Comparison of ENCODE assay signal across 24 cellular contexts in genomic region chr11:13897606-13898276, GRCh38.
A peak's percentile ranks its signal among the peaks of the same experiment; 100 is the strongest.
DNase-seq lines count a peak whose midpoint lies in the region; ATAC-seq and TF ChIP-seq lines count a peak whose summit lies in the region.
"Had no signal": no experiment of that assay in that cellular context is flagged by ENCODE, and none has a peak within 500 bp of the region (broad histone marks: within the 10 kb centered on the region; RNA-seq: fewer than 3 reads in every experiment).

No MANE protein-coding gene starts in this region.

- no peaks in the 10 kb centered on the region for H3F3A ChIP-seq in Loucy (ENCODE audit: low read depth)

- H3K36me3 Mint-ChIP-seq in progenitor cell of endocrine pancreas (ENCODE audit: insufficient read depth) = no peaks in the 10 kb centered on the region
- H3K36me3 Mint-ChIP-seq: natural killer cell treated with Interleukin-12 subunit alpha and Interleukin-12 subunit beta and Interleukin-15 and Interleukin-18, amount 100 ng/mL, for 72 hours had no signal

- ATAC-seq in GM21723 (IDR thresholded peaks at IDR 0.05; ENCODE audit: unreplicated experiment) = no peak
- ATAC-seq: gastrocnemius medialis; natural killer cell treated with Interleukin-12 subunit alpha and Interleukin-12 subunit beta and Interleukin-15 and Interleukin-18, amount 100 ng/mL, for 72 hours had no signal

- peaks cover 33% of the 10 kb centered on the region for H3K4me1 ChIP-seq in Loucy (ENCODE audit: insufficient read depth, low read length, poor library complexity, severe bottlenecking)
- H3K4me1 ChIP-seq in OCI-LY7 (ENCODE audit: insufficient read depth, low read length, poor library complexity, severe bottlenecking) = peaks cover 63% of the 10 kb centered on the region
- H3K4me1 ChIP-seq: gastrocnemius medialis, Peyer's patch, transverse colon had no signal

- no peak overlapping the region for H3K4me3 Mint-ChIP-seq in progenitor cell of endocrine pancreas (ENCODE audit: low read depth)
- H3K4me3 Mint-ChIP-seq: activated naive CD8-positive, alpha-beta T cell; natural killer cell treated with Interleukin-12 subunit alpha and Interleukin-12 subunit beta and Interleukin-15 and Interleukin-18, amount 100 ng/mL, for 72 hours; T-helper 2 cell treated with Interferon-gamma antibody and Interleukin-4, amounts not matched to agents 5 μg/mL and 100 μg/mL, for 36 hours had no signal

- no peak overlapping the region for H2AFZ ChIP-seq in Loucy (ENCODE audit: low read length)
- peak overlapping the region; percentile 64; the same call in 1 of the 2 replicates for H2AFZ ChIP-seq in OCI-LY7 (ENCODE audit: low read length)

- peaks cover 9% of the 10 kb centered on the region for H3K27me3 Mint-ChIP-seq in progenitor cell of endocrine pancreas
- H3K27me3 Mint-ChIP-seq: activated naive CD8-positive, alpha-beta T cell had no signal

- H3K36me3 ChIP-seq in Loucy (ENCODE audit: insufficient read depth, low read length) (no peaks in the 10 kb centered on the region), OCI-LY7 (ENCODE audit: insufficient read depth, low read length) (no peaks in the 10 kb centered on the region)
- H3K36me3 ChIP-seq: gastrocnemius medialis, Peyer's patch, transverse colon had no signal

- peak; percentile 46 for DNase-seq in NCI-H345 treated with DMSO at 0.1 percent for 48 hours (lab: John Stamatoyannopoulos, UW; ENCODE audit: unreplicated experiment)
- no peak for DNase-seq in NCI-H345 (lab: John Stamatoyannopoulos, UW)
- DNase-seq in OCI-LY7 (ENCODE audit: low spot score) = peak; percentile 84
- no peak for DNase-seq in progenitor cell of endocrine pancreas (ENCODE audit: low spot score, unreplicated experiment)
- DNase-seq in D341Med (ENCODE audit: low spot score) = no peak
- no peak for DNase-seq in dedifferentiated amniotic fluid mesenchymal stem cell (ENCODE audit: extremely low spot score)
- DNase-seq: activated CD4-positive, alpha-beta T cell treated with anti-CD3 and anti-CD28 coated beads for 48 hours; activated CD8-positive, alpha-beta memory T cell treated with anti-CD3 and anti-CD28 coated beads for 24 hours; activated effector memory CD4-positive, alpha-beta T cell treated with Interleukin-2 at 50 U/mL for 16 hours; DMS79 treated with DMSO at 0.1 percent for 48 hours; gastrocnemius medialis; GOT3; NCI-H1436; NCI-H526; Peyer's patch; SIG-M5; stimulated activated CD4-positive, alpha-beta T cell treated with anti-CD3 and anti-CD28 coated beads, Interleukin-15, amount 100 ng/mL, for 24 hours; stimulated activated CD4-positive, alpha-beta T cell treated with anti-CD3 and anti-CD28 coated beads, Interleukin-4, amount 100 ng/mL, for 4 hours; transverse colon had no signal

- H4K20me1 ChIP-seq in Loucy (ENCODE audit: insufficient read depth, low read length, poor library complexity, severe bottlenecking) (no peaks in the 10 kb centered on the region), OCI-LY7 (ENCODE audit: insufficient read depth, low read length) (no peaks in the 10 kb centered on the region)

- no peak overlapping the region for H3K9ac ChIP-seq in Loucy (ENCODE audit: low read depth, low read length, poor library complexity, severe bottlenecking)

- TF ChIP-seq CTCF in Loucy (conservative IDR thresholded peaks at IDR 0.05; ENCODE audit: low read length) = no peak
- TF ChIP-seq CTCF in OCI-LY7 (conservative IDR thresholded peaks at IDR 0.05; ENCODE audit: low read length) = no peak
- TF ChIP-seq CTCF in progenitor cell of endocrine pancreas (IDR thresholded peaks at IDR 0.05; ENCODE audit: unreplicated experiment) = no peak

- peak overlapping the region; percentile 62 for H3K27ac Mint-ChIP-seq in progenitor cell of endocrine pancreas
- H3K27ac Mint-ChIP-seq: activated naive CD8-positive, alpha-beta T cell; natural killer cell treated with Interleukin-12 subunit alpha and Interleukin-12 subunit beta and Interleukin-15 and Interleukin-18, amount 100 ng/mL, for 72 hours; T-helper 2 cell treated with Interferon-gamma antibody and Interleukin-4, amounts not matched to agents 5 μg/mL and 100 μg/mL, for 36 hours had no signal

- POLR2A ChIA-PET in OCI-LY7 (lab: Charles Lee) = interaction anchor here (0.5 to 3.2 kb wide), 16 partner anchors 9 to 55 kb away, joined by 3 to 19 read pairs (median 4); no protein-coding TSS in a partner anchor

- no peaks in the 10 kb centered on the region for H3K9me3 ChIP-seq in Loucy (ENCODE audit: insufficient read depth, low read depth, low read length)
- no peaks in the 10 kb centered on the region for H3K9me3 ChIP-seq in OCI-LY7 (ENCODE audit: low read length)
- H3K9me3 ChIP-seq: gastrocnemius medialis, Peyer's patch, transverse colon had no signal

- CTCF ChIA-PET in OCI-LY7 (lab: Charles Lee; ENCODE audit: unreplicated experiment) = interaction anchor here (0.8 to 0.9 kb wide), 2 partner anchors 12 to 108 kb away, joined by 3 to 4 read pairs; no protein-coding TSS in a partner anchor

- peak overlapping the region; percentile 92 for H3K27ac ChIP-seq in OCI-LY7 (ENCODE audit: low read depth, low read length, poor library complexity, severe bottlenecking)
- H3K27ac ChIP-seq: gastrocnemius medialis, Peyer's patch, transverse colon had no signal

- no peaks in the 10 kb centered on the region for H3K9me3 Mint-ChIP-seq in progenitor cell of endocrine pancreas (ENCODE audit: low read depth)
- H3K9me3 Mint-ChIP-seq: natural killer cell treated with Interleukin-12 subunit alpha and Interleukin-12 subunit beta and Interleukin-15 and Interleukin-18, amount 100 ng/mL, for 72 hours; T-helper 2 cell treated with Interferon-gamma antibody and Interleukin-4, amounts not matched to agents 5 μg/mL and 100 μg/mL, for 36 hours had no signal

- no peaks in the 10 kb centered on the region for H3K27me3 ChIP-seq in Loucy (ENCODE audit: insufficient read depth, low read length, poor library complexity, severe bottlenecking)
- H3K27me3 ChIP-seq: gastrocnemius medialis, Peyer's patch, transverse colon had no signal

- H3K4me2 ChIP-seq in Loucy (ENCODE audit: low read depth, low read length, poor library complexity, severe bottlenecking) (peak overlapping the region; percentile 25), OCI-LY7 (ENCODE audit: low read length) (peak overlapping the region; percentile 71)

- no TSS peak for BruUV-seq in OCI-LY7 (replicated peaks; lab: Mats Ljungman, UMichigan)

- intact Hi-C loops in OCI-LY7 (cut with micrococcal nuclease; ENCODE audit: unreplicated experiment) = loop anchor here (1.0 to 2.0 kb wide), 2 partner anchors 27 to 37 kb away; no protein-coding TSS in a partner anchor

- H3K9me2 ChIP-seq in Loucy (replicated peaks; ENCODE audit: low read depth, low read length) (no peaks in the 10 kb centered on the region), OCI-LY7 (ENCODE audit: insufficient read depth, low read length) (no peaks in the 10 kb centered on the region)

- H3K79me2 ChIP-seq in Loucy (ENCODE audit: insufficient read depth, low read length) = no peaks in the 10 kb centered on the region
- H3K79me2 ChIP-seq in OCI-LY7 (ENCODE audit: insufficient read depth, low read depth, low read length) = no peaks in the 10 kb centered on the region

- H3K4me3 ChIP-seq in Loucy (ENCODE audit: low read length, poor library complexity, severe bottlenecking) = no peak overlapping the region
- H3K4me3 ChIP-seq in OCI-LY7 (ENCODE audit: low read depth, low read length, poor library complexity, severe bottlenecking) = peak overlapping the region; percentile 34
- H3K4me3 ChIP-seq: gastrocnemius medialis, Peyer's patch, transverse colon had no signal

- H3K4me1 Mint-ChIP-seq in progenitor cell of endocrine pancreas (ENCODE audit: low read depth) = peaks cover 10% of the 10 kb centered on the region

Comparison
In these comparisons a context has a peak if more than half of its experiments do, and no peak if none do; other contexts are left out.
1. DNase-seq: peak in NCI-H345 treated with DMSO at 0.1 percent for 48 hours (single experiment) and OCI-LY7 (single experiment); none in NCI-H345 (single experiment), progenitor cell of endocrine pancreas (single experiment), D341Med (single experiment) and dedifferentiated amniotic fluid mesenchymal stem cell (single experiment).